In genomic region chr6:107458687-107459282, GRCh38 we compare ENCODE assay signal across 8 cellular contexts. TPM values are rescaled to one million over a fixed set of nuclear protein-coding genes. Genes with fewer than 3 reads are reported as not detected.
DNase-seq lines count a peak whose midpoint lies in the region; ATAC-seq and TF ChIP-seq lines count a peak whose summit lies in the region.

No MANE protein-coding gene starts in this region.

- peaks cover 12% of the 10 kb centered on the region for H3K36me3 ChIP-seq in OCI-LY1 (ENCODE audit: insufficient read depth, low read length)

- H2AFZ ChIP-seq in OCI-LY1 (ENCODE audit: low read length): no peak overlapping the region

- peak overlapping the region; percentile 97 for H3K27ac Mint-ChIP-seq in CD4-positive, alpha-beta T cell
- H3K27ac Mint-ChIP-seq in activated naive CD8-positive, alpha-beta T cell treated with anti-CD3 and anti-CD28 coated beads for 36 hours: peak overlapping the region; percentile 90

- ATAC-seq in CD4-positive, alpha-beta T cell (ENCODE audit: poor library complexity): peak; percentile 30
- ATAC-seq in GM19025 (IDR thresholded peaks at IDR 0.05; ENCODE audit: low read depth, unreplicated experiment) (peak; percentile 16), HG03159 (IDR thresholded peaks at IDR 0.05; ENCODE audit: unreplicated experiment) (peak; percentile 31), sciatic nerve (peak; percentile 1)

- H3K4me1 ChIP-seq in OCI-LY1 (ENCODE audit: insufficient read depth, low read length, severe bottlenecking): peaks cover 30% of the 10 kb centered on the region

- H3K4me3 ChIP-seq in OCI-LY1 (ENCODE audit: low read depth, low read length, poor library complexity, severe bottlenecking): peak overlapping the region; percentile 81

- H4K20me1 ChIP-seq in OCI-LY1 (ENCODE audit: insufficient read depth, low read length): no peaks in the 10 kb centered on the region

- H3K9ac ChIP-seq in OCI-LY1 (ENCODE audit: low read length): peak overlapping the region; percentile 86

- peaks cover 23% of the 10 kb centered on the region for H3K4me1 Mint-ChIP-seq in CD4-positive, alpha-beta T cell (ENCODE audit: low read depth)
- H3K4me1 Mint-ChIP-seq in activated naive CD8-positive, alpha-beta T cell treated with anti-CD3 and anti-CD28 coated beads for 36 hours: peaks cover 24% of the 10 kb centered on the region

- POLR2A ChIA-PET in CD4-positive, alpha-beta T cell (lab: Charles Lee): interaction anchor here (0.6 to 1.6 kb wide), 17 partner anchors 10 to 1924 kb away, joined by 3 to 9 read pairs (median 4); partner anchors contain the start of genes BEND3, MTRES1, SEC63 and SNX3

- CTCF ChIA-PET in CD4-positive, alpha-beta T cell (lab: Charles Lee): interaction anchor here (0.5 to 1.9 kb wide), 7 partner anchors 21 to 839 kb away, joined by 3 to 9 read pairs (median 3); partner anchors contain the start of gene MTRES1

- H3K27me3 ChIP-seq in CD4-positive, alpha-beta T cell (ENCODE audit: control insufficient read depth, insufficient read depth, low read length): no peaks in the 10 kb centered on the region
- H3K27me3 ChIP-seq in OCI-LY1 (ENCODE audit: insufficient read depth, low read length): no peaks in the 10 kb centered on the region

- no peaks in the 10 kb centered on the region for H3K9me2 ChIP-seq in OCI-LY1 (ENCODE audit: low read depth, low read length)

- no peaks in the 10 kb centered on the region for H3K27me3 Mint-ChIP-seq in CD4-positive, alpha-beta T cell
- H3K27me3 Mint-ChIP-seq in activated naive CD8-positive, alpha-beta T cell treated with anti-CD3 and anti-CD28 coated beads for 36 hours: no peaks in the 10 kb centered on the region

- TF ChIP-seq CTCF in CD4-positive, alpha-beta T cell (IDR thresholded peaks at IDR 0.05): no peak
- no peak for TF ChIP-seq CTCF in OCI-LY1 (IDR thresholded peaks at IDR 0.05; ENCODE audit: low read length)

- peak overlapping the region; percentile 94 for H3K4me3 Mint-ChIP-seq in CD4-positive, alpha-beta T cell
- peak overlapping the region; percentile 90 for H3K4me3 Mint-ChIP-seq in activated naive CD8-positive, alpha-beta T cell treated with anti-CD3 and anti-CD28 coated beads for 36 hours

- no peak overlapping the region for H3K27ac ChIP-seq in CD4-positive, alpha-beta T cell (ENCODE audit: low read depth, low read length)
- peak overlapping the region; percentile 94 for H3K27ac ChIP-seq in OCI-LY1 (ENCODE audit: low read depth, low read length, poor library complexity, severe bottlenecking)

- H3F3A ChIP-seq in OCI-LY1 (ENCODE audit: insufficient read depth, low read length): 0 out of 2 replicates have a peak, but pooled peaks cover 5% of the 10 kb centered on the region

- intact Hi-C loops in CD4-positive, alpha-beta T cell (cut with DNase I, micrococcal nuclease): loop anchor here in 1 of 2 experiments (5.0 to 10.0 kb wide), 5 partner anchors 344 to 1636 kb away; partner anchors contain the start of genes AFG1L, BEND3, CEP57L1 and MTRES1
- intact Hi-C loops in sciatic nerve (cut with DNase I): no loop called here

- peak overlapping the region; percentile 83 for H3K4me2 ChIP-seq in OCI-LY1 (ENCODE audit: low read length)

- H3K9me3 ChIP-seq in CD4-positive, alpha-beta T cell (ENCODE audit: control insufficient read depth, low read length): no peaks in the 10 kb centered on the region
- no peaks in the 10 kb centered on the region for H3K9me3 ChIP-seq in OCI-LY1 (ENCODE audit: low read length)

- H3K79me2 ChIP-seq in OCI-LY1 (ENCODE audit: insufficient read depth, low read length): peaks cover 39% of the 10 kb centered on the region; the same call in 1 of the 2 replicates

- peak in 9 of 10 experiments; percentile 1 to 37 (median 9) for DNase-seq in CD4-positive, alpha-beta T cell
- DNase-seq in activated naive CD8-positive, alpha-beta T cell treated with anti-CD3 and anti-CD28 coated beads for 36 hours: peak; percentile 36
- DNase-seq in hippocampal formation (lab: John Stamatoyannopoulos, UW) (peak; percentile 15 to 32), sciatic nerve (ENCODE audit: low spot score) (peak; percentile 63), middle frontal gyrus (ENCODE audit: extremely low spot score, low spot score) (no peak)

- H3K36me3 Mint-ChIP-seq in CD4-positive, alpha-beta T cell (ENCODE audit: low read depth): peaks cover 27% of the 10 kb centered on the region
- peaks cover 1% of the 10 kb centered on the region for H3K36me3 Mint-ChIP-seq in activated naive CD8-positive, alpha-beta T cell treated with anti-CD3 and anti-CD28 coated beads for 36 hours

- H3K9me3 Mint-ChIP-seq in CD4-positive, alpha-beta T cell: no peaks in the 10 kb centered on the region
- no peaks in the 10 kb centered on the region for H3K9me3 Mint-ChIP-seq in activated naive CD8-positive, alpha-beta T cell treated with anti-CD3 and anti-CD28 coated beads for 36 hours

RNA-seq across cellular contexts. Expression of gene PDSS2, which starts 0.6 kb away (rescaled TPM):
- total RNA-seq in CD4-positive, alpha-beta T cell: 1 to 10 TPM; 5.8 to 6.6 TPM
- 10 to 100 TPM; 13.7 to 14.1 TPM for total RNA-seq in activated naive CD8-positive, alpha-beta T cell treated with anti-CD3 and anti-CD28 coated beads for 36 hours
- 11.9 TPM for total RNA-seq in sciatic nerve

RNA-seq across cellular contexts. Expression of gene SOBP, which starts 31.1 kb away (rescaled TPM):
- under 1 TPM; 0.05 to 0.17 TPM for total RNA-seq in CD4-positive, alpha-beta T cell
- 1 to 10 TPM in 1 of 2 experiments, under 1 TPM in 1; 0.70 to 2.1 TPM for total RNA-seq in activated naive CD8-positive, alpha-beta T cell treated with anti-CD3 and anti-CD28 coated beads for 36 hours
- total RNA-seq in sciatic nerve: 18.5 TPM
